Comparison of ENCODE assay signal across 22 cellular contexts in the genomic region with DNA sequence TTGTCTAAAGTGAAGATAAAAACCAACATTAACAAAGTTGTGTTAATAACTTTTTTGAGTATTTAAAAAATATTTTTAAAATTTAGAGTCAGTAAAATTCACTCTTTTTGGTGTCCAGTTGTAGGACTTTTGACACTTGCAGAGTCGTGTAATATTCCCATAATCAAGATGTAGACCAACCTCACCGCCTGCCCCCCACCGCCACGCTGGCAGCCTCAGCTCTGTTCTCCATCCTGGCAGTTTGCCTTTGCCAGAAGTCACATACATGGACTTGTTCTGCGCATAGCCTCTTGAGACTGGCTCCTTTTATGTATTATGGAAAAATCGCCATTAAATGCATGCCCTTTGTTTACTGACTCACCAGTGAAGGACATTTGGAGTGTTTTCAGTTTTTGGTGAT. TPM values are rescaled to one million over a fixed set of nuclear protein-coding genes. Genes with fewer than 3 reads are reported as not detected.
"Had no signal": no experiment of that assay in that cellular context is flagged by ENCODE, and none has a peak within 500 bp of the region (broad histone marks: within the 10 kb centered on the region; RNA-seq: fewer than 3 reads in every experiment).

No MANE protein-coding gene starts in this region.

- H3K9me3 ChIP-seq: SK-N-SH had no signal

- H3K4me2 ChIP-seq: SK-N-SH had no signal

- H3K9me2 ChIP-seq: SK-N-SH had no signal

- H3K27ac ChIP-seq: RWPE1 had no signal

- DNase-seq: KBM-7, MV-4-11, NCI-H1048, NCI-H1436, NCI-H187, NCI-H2081, NCI-H2107, NCI-H2227 treated with DMSO at 0.1 percent for 48 hours, NCI-H446 treated with DMSO at 0.1 percent for 48 hours, NCI-H510A treated with DMSO at 0.1 percent for 48 hours, NCI-H526, NCI-H82, PC-3, SHP77, SK-N-SH, SW 1271, T-cell had no signal

RNA-seq across cellular contexts. Expression of a gene that starts 27.3 kb away (rescaled TPM):
- total RNA-seq: HT-29, LHCN-M2, MCF 10A, PC-3, SK-MEL-5 had no signal

RNA-seq across cellular contexts. Expression of a gene that starts 33.9 kb away (rescaled TPM):
- total RNA-seq: HT-29, LHCN-M2, MCF 10A, PC-3, T-cell had no signal
